16 cellular contexts compared by ENCODE assay signal in the genomic region with DNA sequence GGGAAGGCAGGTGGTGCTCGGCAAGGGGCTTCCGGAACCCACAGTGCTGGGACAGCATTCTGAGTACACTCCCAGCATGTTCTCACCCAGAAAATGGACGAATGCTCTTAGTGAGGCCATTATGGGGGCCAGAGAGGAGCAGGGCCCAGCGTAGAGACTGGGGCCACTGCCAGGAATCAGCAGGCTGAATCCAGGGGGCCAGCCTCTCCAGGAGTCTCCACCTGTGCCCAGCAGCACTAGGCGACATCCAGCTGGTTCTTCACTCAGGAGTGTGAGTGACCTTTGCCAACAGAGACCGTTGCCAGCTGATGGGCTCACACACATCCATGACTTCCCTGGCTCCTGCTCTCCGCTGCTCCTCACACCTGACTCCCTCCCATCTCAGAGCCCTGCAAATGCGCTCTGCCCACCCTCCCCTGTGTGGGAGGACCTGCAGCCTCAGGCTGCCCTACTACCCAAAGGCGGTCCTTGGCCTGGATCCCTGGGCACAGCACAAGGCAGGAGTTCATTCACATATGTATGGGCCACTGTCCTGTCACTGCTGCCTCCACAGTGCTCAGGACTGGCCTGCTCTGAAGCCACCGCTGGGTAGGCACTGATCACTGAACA. TPM values are rescaled to one million over a fixed set of nuclear protein-coding genes. Genes with fewer than 3 reads are reported as not detected.
A peak's percentile ranks its signal among the peaks of the same experiment; 100 is the strongest.
DNase-seq lines count a peak whose midpoint lies in the region; ATAC-seq and TF ChIP-seq lines count a peak whose summit lies in the region.
"Had no signal": no experiment of that assay in that cellular context is flagged by ENCODE, and none has a peak within 500 bp of the region (broad histone marks: within the 10 kb centered on the region; RNA-seq: fewer than 3 reads in every experiment).

No MANE protein-coding gene starts in this region.

- ATAC-seq in activated CD8-positive, alpha-beta memory T cell treated with anti-CD3 and anti-CD28 coated beads, Interleukin-2, amount 10 ng/mL, durations not matched to agents 7 days and 5 days = no peak
- ATAC-seq: stimulated activated effector memory CD8-positive, alpha-beta T cell treated with anti-CD3 and anti-CD28 coated beads, Interleukin-12 subunit alpha, Interleukin-12 subunit beta, amount 100 ng/mL, for 72 hours had no signal

- peak overlapping the region; percentile 91 for H3K27ac ChIP-seq in RWPE1

- H3K27ac Mint-ChIP-seq in type B pancreatic cell = no peak overlapping the region
- no peak overlapping the region for H3K27ac Mint-ChIP-seq in activated CD8-positive, alpha-beta memory T cell treated with anti-CD3 and anti-CD28 coated beads, Interleukin-2, amount 10 ng/mL, durations not matched to agents 7 days and 5 days
- H3K27ac Mint-ChIP-seq: B cell; stimulated activated effector memory CD8-positive, alpha-beta T cell treated with anti-CD3 and anti-CD28 coated beads, Interleukin-12 subunit alpha, Interleukin-12 subunit beta, amount 100 ng/mL, for 72 hours had no signal

- H3K4me3 Mint-ChIP-seq in type B pancreatic cell = no peak overlapping the region
- H3K4me3 Mint-ChIP-seq in activated CD8-positive, alpha-beta memory T cell treated with anti-CD3 and anti-CD28 coated beads, Interleukin-2, amount 10 ng/mL, durations not matched to agents 7 days and 5 days = no peak overlapping the region
- H3K4me3 Mint-ChIP-seq: B cell; stimulated activated effector memory CD8-positive, alpha-beta T cell treated with anti-CD3 and anti-CD28 coated beads, Interleukin-12 subunit alpha, Interleukin-12 subunit beta, amount 100 ng/mL, for 72 hours had no signal

- POLR2A ChIA-PET in RWPE1 (lab: Yijun Ruan, JAX; ENCODE audit: low non-redundant PET) = no interaction called here

- DNase-seq in NCI-H1092 treated with DMSO at 0.1 percent for 48 hours (lab: John Stamatoyannopoulos, UW) (peak; percentile 83), RWPE1 (ENCODE audit: low spot score) (no peak), left kidney (ENCODE audit: low read depth, low spot score) (peak; percentile 69), superior temporal gyrus (ENCODE audit: extremely low spot score) (peak; percentile 29), type B pancreatic cell (ENCODE audit: extremely low spot score, unreplicated experiment) (no peak), NOMO-1 (lab: John Stamatoyannopoulos, UW; ENCODE audit: unreplicated experiment in 2 of 2) (no peak)
- no peak for DNase-seq in activated CD4-positive, alpha-beta T cell treated with anti-CD3 and anti-CD28 coated beads, Interleukin-2, amount 50 U/mL, for 48 hours
- no peak for DNase-seq in activated CD8-positive, alpha-beta memory T cell treated with anti-CD3 and anti-CD28 coated beads, Interleukin-2, amount 10 ng/mL, durations not matched to agents 7 days and 5 days
- DNase-seq: DMS 273 treated with DMSO at 0.1 percent for 48 hours; effector CD8-positive, alpha-beta T cell; mammary epithelial cell; NCI-H1048; NCI-H526 treated with DMSO at 0.1 percent for 48 hours; WERI-Rb-1 had no signal

- CTCF ChIA-PET in RWPE1 (lab: Yijun Ruan, JAX) = interaction anchor here (6.5 kb wide), 1 partner anchor 29 kb away, joined by 135 read pairs; no protein-coding TSS in a partner anchor
- CTCF ChIA-PET in activated CD8-positive, alpha-beta memory T cell treated with anti-CD3 and anti-CD28 coated beads, Interleukin-2, amount 10 ng/mL, durations not matched to agents 7 days and 5 days (lab: Charles Lee) = interaction anchor here (3.3 to 14.8 kb wide), 4 partner anchors 9 to 29 kb away, joined by 17 to 350 read pairs (median 58); a partner anchor contains a TSS

- no peaks in the 10 kb centered on the region for H3K9me3 Mint-ChIP-seq in type B pancreatic cell
- H3K9me3 Mint-ChIP-seq in activated CD8-positive, alpha-beta memory T cell treated with anti-CD3 and anti-CD28 coated beads, Interleukin-2, amount 10 ng/mL, durations not matched to agents 7 days and 5 days (ENCODE audit: low read depth) = no peaks in the 10 kb centered on the region
- H3K9me3 Mint-ChIP-seq: stimulated activated effector memory CD8-positive, alpha-beta T cell treated with anti-CD3 and anti-CD28 coated beads, Interleukin-12 subunit alpha, Interleukin-12 subunit beta, amount 100 ng/mL, for 72 hours had no signal

- no peak for TF ChIP-seq CTCF in RWPE1 (conservative IDR thresholded peaks at IDR 0.05; ENCODE audit: low read depth)
- no peak for TF ChIP-seq CTCF in type B pancreatic cell (conservative IDR thresholded peaks at IDR 0.05)

- no peaks in the 10 kb centered on the region for H3K36me3 Mint-ChIP-seq in type B pancreatic cell
- no peaks in the 10 kb centered on the region for H3K36me3 Mint-ChIP-seq in activated CD8-positive, alpha-beta memory T cell treated with anti-CD3 and anti-CD28 coated beads, Interleukin-2, amount 10 ng/mL, durations not matched to agents 7 days and 5 days
- H3K36me3 Mint-ChIP-seq: stimulated activated effector memory CD8-positive, alpha-beta T cell treated with anti-CD3 and anti-CD28 coated beads, Interleukin-12 subunit alpha, Interleukin-12 subunit beta, amount 100 ng/mL, for 72 hours had no signal

- no peaks in the 10 kb centered on the region for H3K27me3 Mint-ChIP-seq in type B pancreatic cell
- H3K27me3 Mint-ChIP-seq in activated CD8-positive, alpha-beta memory T cell treated with anti-CD3 and anti-CD28 coated beads, Interleukin-2, amount 10 ng/mL, durations not matched to agents 7 days and 5 days = peaks cover 18% of the 10 kb centered on the region

- H3K4me1 Mint-ChIP-seq in type B pancreatic cell (ENCODE audit: unreplicated experiment) = peaks cover 15% of the 10 kb centered on the region
- no peaks in the 10 kb centered on the region for H3K4me1 Mint-ChIP-seq in activated CD8-positive, alpha-beta memory T cell treated with anti-CD3 and anti-CD28 coated beads, Interleukin-2, amount 10 ng/mL, durations not matched to agents 7 days and 5 days

RNA-seq across cellular contexts. Expression of a gene that starts 5.1 kb away (rescaled TPM):
- 25.3 and 27.3 TPM in 2 replicates for total RNA-seq in type B pancreatic cell (ENCODE audit: low replicate concordance)
- total RNA-seq in activated CD8-positive, alpha-beta memory T cell treated with anti-CD3 and anti-CD28 coated beads, Interleukin-2, amount 10 ng/mL, durations not matched to agents 7 days and 5 days = under 1 TPM; 0.23 to 0.33 TPM

RNA-seq across cellular contexts. Expression of a gene that starts 10.7 kb away (rescaled TPM):
- total RNA-seq in type B pancreatic cell (ENCODE audit: low replicate concordance) = 38.0 and 40.0 TPM in 2 replicates
- total RNA-seq in activated CD8-positive, alpha-beta memory T cell treated with anti-CD3 and anti-CD28 coated beads, Interleukin-2, amount 10 ng/mL, durations not matched to agents 7 days and 5 days = 10 to 100 TPM; 60.2 to 60.6 TPM

RNA-seq across cellular contexts. Expression of a gene that starts 13.7 kb away (rescaled TPM):
- total RNA-seq in type B pancreatic cell (ENCODE audit: low replicate concordance) = 38.5 and 48.7 TPM in 2 replicates
- total RNA-seq in activated CD8-positive, alpha-beta memory T cell treated with anti-CD3 and anti-CD28 coated beads, Interleukin-2, amount 10 ng/mL, durations not matched to agents 7 days and 5 days = 10 to 100 TPM; 86.6 to 90.8 TPM

RNA-seq across cellular contexts. Expression of a gene that starts 13.9 kb away (rescaled TPM):
- total RNA-seq in type B pancreatic cell (ENCODE audit: low replicate concordance) = 12.6 and 17.6 TPM in 2 replicates
- 10 to 100 TPM; 40.4 to 53.1 TPM for total RNA-seq in activated CD8-positive, alpha-beta memory T cell treated with anti-CD3 and anti-CD28 coated beads, Interleukin-2, amount 10 ng/mL, durations not matched to agents 7 days and 5 days

Comparison
In these comparisons a context has a peak if more than half of its experiments do, and no peak if none do; other contexts are left out.
1. DNase-seq: peak in NCI-H1092 treated with DMSO at 0.1 percent for 48 hours (single experiment), left kidney (single experiment) and superior temporal gyrus (single experiment); none in RWPE1 (single experiment), activated CD4-positive, alpha-beta T cell treated with anti-CD3 and anti-CD28 coated beads, Interleukin-2, amount 50 U/mL, for 48 hours (0 of 2), type B pancreatic cell (single experiment), activated CD8-positive, alpha-beta memory T cell treated with anti-CD3 and anti-CD28 coated beads, Interleukin-2, amount 10 ng/mL, durations not matched to agents 7 days and 5 days (single experiment) and NOMO-1 (0 of 2).
2. RNA of a gene that starts 5.1 kb away (total RNA-seq): 25.3 to 27.3 TPM in type B pancreatic cell; 0.23 to 0.33 TPM in activated CD8-positive, alpha-beta memory T cell treated with anti-CD3 and anti-CD28 coated beads, Interleukin-2, amount 10 ng/mL, durations not matched to agents 7 days and 5 days; every median in the first group is over 10 times any median in the second.